8 cellular contexts compared by ENCODE assay signal in genomic region chr1:247171443-247171842, GRCh38. TPM values are rescaled to one million over a fixed set of nuclear protein-coding genes. Genes with fewer than 3 reads are reported as not detected.
DNase-seq lines count a peak whose midpoint lies in the region; ATAC-seq, FAIRE-seq and TF ChIP-seq lines count a peak whose summit lies in the region.
"Not testable (repeated sequence)": the region's sequence is repeated elsewhere in the genome, so short reads cannot be mapped to it uniquely, and the experiment has no call there.

No MANE protein-coding gene starts in this region.

- not testable (repeated sequence) for H4K20me1 ChIP-seq in DND-41 (ENCODE audit: insufficient read depth, low read length)

- H3K27ac ChIP-seq in DND-41 (ENCODE audit: low read length); psoas muscle: not testable (repeated sequence)

- H3K4me3 Mint-ChIP-seq in WTC11, result not testable (repeated sequence)

- not testable (repeated sequence) for DNase-seq in DND-41; GM19239 (ENCODE audit: insufficient read length, low spot score); WTC11 (ENCODE audit: low spot score); Right ventricle myocardium inferior (ENCODE audit: missing footprints); psoas muscle

- H3K36me3 Mint-ChIP-seq in WTC11, result not testable (repeated sequence)

- not testable (repeated sequence) for H2AFZ ChIP-seq in DND-41 (ENCODE audit: low read depth, low read length)

- FAIRE-seq in GM19239 (lab: Jason Lieb, UNC), result peak; percentile 76

- H3K9me3 ChIP-seq in DND-41 (ENCODE audit: insufficient read depth, low read length, severe bottlenecking); psoas muscle: not testable (repeated sequence)

- H3K27me3 ChIP-seq in DND-41 (ENCODE audit: insufficient read depth, low read length, poor library complexity); psoas muscle (ENCODE audit: insufficient read depth in 3 of 3, low read length in 2 of 3): not testable (repeated sequence)

- intact Hi-C loops in Right ventricle myocardium inferior (cut with DNase I), result loop anchor here (5.0 kb wide), 1 partner anchor 41 kb away; no protein-coding TSS in a partner anchor
- intact Hi-C loops in psoas muscle (cut with DNase I), result not testable (repeated sequence)

- TF ChIP-seq CTCF in DND-41 (IDR thresholded peaks at IDR 0.05; ENCODE audit: borderline replicate concordance, extremely low read depth, low read length, poor library complexity, severe bottlenecking); WTC11 (IDR thresholded peaks at IDR 0.05); psoas muscle (IDR thresholded peaks at IDR 0.05): not testable (repeated sequence)

- H3K36me3 ChIP-seq in DND-41 (ENCODE audit: insufficient read depth, low read length), result peaks cover 15% of the 10 kb centered on the region; the same call in 1 of the 2 replicates
- not testable (repeated sequence) for H3K36me3 ChIP-seq in psoas muscle (ENCODE audit: insufficient read depth in 1 of 2, low read depth in 1 of 2)

- peaks cover 29% of the 10 kb centered on the region for H3K4me1 Mint-ChIP-seq in WTC11

- not testable (repeated sequence) for H3K9me3 Mint-ChIP-seq in WTC11

- CTCF ChIA-PET in WTC11 (lab: Charles Lee), result not testable (repeated sequence)

- H3K27me3 Mint-ChIP-seq in WTC11 (ENCODE audit: low read depth), result not testable (repeated sequence)

- not testable (repeated sequence) for H3K4me3 ChIP-seq in DND-41 (ENCODE audit: low read depth in 1 of 2, low read length in 2 of 2); psoas muscle

- POLR2A ChIA-PET in WTC11 (lab: Charles Lee), result not testable (repeated sequence)

- H3K4me2 ChIP-seq in DND-41 (ENCODE audit: insufficient read depth, low read length), result not testable (repeated sequence)

- H3K4me1 ChIP-seq in DND-41 (ENCODE audit: insufficient read depth, low read length), result peaks cover 21% of the 10 kb centered on the region
- H3K4me1 ChIP-seq in psoas muscle, result not testable (repeated sequence)

- no CpG with 5 or more reads among the region's 46 CpGs for WGBS in psoas muscle, 3 donors

- not testable (repeated sequence) for H3K27ac Mint-ChIP-seq in WTC11

- H3K9ac ChIP-seq in DND-41 (ENCODE audit: low read depth, low read length), result not testable (repeated sequence)

- H3K79me2 ChIP-seq in DND-41 (ENCODE audit: insufficient read depth, low read length), result peaks cover 37% of the 10 kb centered on the region

- peak; percentile 71 for ATAC-seq in DND-41 (ENCODE audit: insufficient read depth, low read depth)
- ATAC-seq in GM21576 (IDR thresholded peaks at IDR 0.05; ENCODE audit: unreplicated experiment), result peak; percentile 45
- peak; percentile 41 for ATAC-seq in HG02938 (IDR thresholded peaks at IDR 0.05; ENCODE audit: unreplicated experiment)
- peak; percentile 32 for ATAC-seq in HG03378 (IDR thresholded peaks at IDR 0.05; ENCODE audit: unreplicated experiment)
- peak; percentile 55 for ATAC-seq in WTC11
- ATAC-seq in Right ventricle myocardium inferior, result peak; percentile 75
- ATAC-seq in psoas muscle, result peak; percentile 70 to 84 (median 78)

RNA-seq across cellular contexts. Expression of gene ZNF124, which starts 0.4 kb away (rescaled TPM):
- total RNA-seq in WTC11 (2021) (31.8 to 33.8 TPM (median 33.0 TPM) in 3 replicates), Right ventricle myocardium inferior (7.9 TPM), psoas muscle (10 to 100 TPM in 1 of 4 donors, 1 to 10 TPM in 3; 6.8 to 10.9 (median 9.1) TPM)
- polyA plus RNA-seq in psoas muscle, result 1 to 10 TPM; 1.1 to 3.8 (median 1.4) TPM
